Comparison of ENCODE assay signal across 8 cellular contexts in the genomic region with DNA sequence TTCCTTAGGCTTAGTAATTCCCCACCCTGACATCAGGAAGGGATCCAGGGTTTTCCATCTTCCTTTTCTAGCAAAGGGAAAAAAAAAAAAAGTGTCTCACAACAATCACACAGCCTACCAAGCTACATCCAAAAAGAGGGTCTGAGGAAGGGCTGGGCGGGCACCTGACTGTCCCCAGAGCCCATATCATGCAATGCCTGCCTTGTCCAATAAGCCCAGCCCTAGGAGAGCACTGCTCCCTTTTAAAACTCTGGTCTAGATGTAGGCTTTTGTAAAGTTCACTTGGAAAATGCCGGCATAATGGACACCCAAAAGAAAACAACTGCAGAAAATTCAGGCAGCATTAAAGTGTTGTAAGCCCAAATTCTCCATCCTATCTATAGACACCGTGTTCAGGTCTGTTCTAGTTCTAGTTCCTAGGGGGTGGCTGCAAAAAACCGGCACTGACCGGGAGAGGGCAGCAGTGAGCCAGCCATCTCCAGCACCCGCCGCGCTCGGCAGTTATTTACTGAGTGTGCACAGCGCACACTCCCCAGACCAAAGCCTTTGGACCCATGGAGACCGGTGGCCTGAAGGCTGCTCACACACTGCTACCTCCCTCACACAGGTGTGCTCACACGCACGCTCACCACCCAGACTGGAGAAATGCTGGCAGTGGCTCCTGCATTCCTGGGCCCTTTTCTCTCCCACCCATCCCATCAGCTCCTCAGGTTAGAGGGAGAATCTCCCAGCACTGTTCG. TPM values are rescaled to one million over a fixed set of nuclear protein-coding genes. Genes with fewer than 3 reads are reported as not detected.
DNase-seq lines count a peak whose midpoint lies in the region; ATAC-seq and TF ChIP-seq lines count a peak whose summit lies in the region.

No MANE protein-coding gene starts in this region.

- peak overlapping the region; percentile 20 for H3K4me3 Mint-ChIP-seq in activated CD4-positive, alpha-beta memory T cell treated with anti-CD3 and anti-CD28 coated beads for 36 hours

- H3K4me3 ChIP-seq in dorsolateral prefrontal cortex, result peak overlapping the region in 22 of 59 donors; percentile 6 to 39 (median 24)

- H3K4me1 Mint-ChIP-seq in activated CD4-positive, alpha-beta memory T cell treated with anti-CD3 and anti-CD28 coated beads for 36 hours (ENCODE audit: low read depth), result peaks cover 18% of the 10 kb centered on the region

- no peak overlapping the region for H3K27ac Mint-ChIP-seq in activated CD4-positive, alpha-beta memory T cell treated with anti-CD3 and anti-CD28 coated beads for 36 hours

- peak; percentile 79 to 98 (median 95) for TF ChIP-seq CTCF in dorsolateral prefrontal cortex (IDR thresholded peaks at IDR 0.05 in 54 of 56, conservative IDR thresholded peaks at IDR 0.05 in 2 of 56; ENCODE audit: low read depth in 1 of 56, partially characterized antibody in 56 of 56)

- H3K27me3 ChIP-seq in dorsolateral prefrontal cortex, result no peaks in the 10 kb centered on the region

- no peaks in the 10 kb centered on the region for H3K9me3 Mint-ChIP-seq in activated CD4-positive, alpha-beta memory T cell treated with anti-CD3 and anti-CD28 coated beads for 36 hours

- ATAC-seq in GM18867 (IDR thresholded peaks at IDR 0.05; ENCODE audit: unreplicated experiment) (peak; percentile 79), HG03439 (IDR thresholded peaks at IDR 0.05; ENCODE audit: unreplicated experiment) (peak; percentile 64)

- H3K36me3 Mint-ChIP-seq in activated CD4-positive, alpha-beta memory T cell treated with anti-CD3 and anti-CD28 coated beads for 36 hours, result no peaks in the 10 kb centered on the region

- POLR2A ChIA-PET in activated CD4-positive, alpha-beta memory T cell treated with anti-CD3 and anti-CD28 coated beads for 36 hours (lab: Charles Lee), result no interaction called here

- peaks cover 9% of the 10 kb centered on the region for H3K27me3 Mint-ChIP-seq in activated CD4-positive, alpha-beta memory T cell treated with anti-CD3 and anti-CD28 coated beads for 36 hours

- peak overlapping the region in 15 of 59 donors; percentile 2 to 75 (median 14) for H3K27ac ChIP-seq in dorsolateral prefrontal cortex

- DNase-seq in AG08396 (ENCODE audit: low spot score) (peak; percentile 68), NCI-H82 (lab: John Stamatoyannopoulos, UW) (peak; percentile 80), dorsolateral prefrontal cortex (peak; percentile 83 to 93 (median 88)), medulla oblongata (ENCODE audit: extremely low spot score) (peak; percentile 85)
- peak; percentile 88 for DNase-seq in activated CD4-positive, alpha-beta memory T cell treated with anti-CD3 and anti-CD28 coated beads for 36 hours
- DNase-seq in stimulated activated CD8-positive, alpha-beta memory T cell treated with anti-CD3 and anti-CD28 coated beads, Interleukin-12 subunit alpha, Interleukin-12 subunit beta, amount 100 ng/mL, for 4 hours (ENCODE audit: low read depth), result peak; percentile 52

- intact Hi-C loops in activated CD4-positive, alpha-beta memory T cell treated with anti-CD3 and anti-CD28 coated beads for 36 hours (cut with micrococcal nuclease), result loop anchor here (1.0 to 10.0 kb wide), 4 partner anchors 40 to 273 kb away; a partner anchor contains a TSS
- intact Hi-C loops in dorsolateral prefrontal cortex (cut with DNase I), result loop anchor here (1.0 to 10.0 kb wide), 5 partner anchors 70 to 610 kb away; a partner anchor contains a TSS

- CTCF ChIA-PET in activated CD4-positive, alpha-beta memory T cell treated with anti-CD3 and anti-CD28 coated beads for 36 hours (lab: Charles Lee), result interaction anchor here (0.7 to 3.4 kb wide), 5 partner anchors 10 to 1228 kb away, joined by 3 to 34 read pairs (median 5); no protein-coding TSS in a partner anchor

RNA-seq across cellular contexts. Expression of a gene that starts 48.7 kb away (rescaled TPM):
- total RNA-seq in activated CD4-positive, alpha-beta memory T cell treated with anti-CD3 and anti-CD28 coated beads for 36 hours, result 1 to 10 TPM in 1 of 2 experiments, under 1 TPM in 1; 0.62 to 1.3 TPM
- total RNA-seq in dorsolateral prefrontal cortex, result 100 to 1,000 TPM in 1 of 120 experiments, 10 to 100 TPM in 119; 28.4 to 104 (median 51.6) TPM

Comparison
In these comparisons a context has a peak if more than half of its experiments do, and no peak if none do; other contexts are left out.
1. RNA of a gene that starts 48.7 kb away (total RNA-seq): 28.4 to 104 TPM in dorsolateral prefrontal cortex; 0.62 to 1.3 TPM in activated CD4-positive, alpha-beta memory T cell treated with anti-CD3 and anti-CD28 coated beads for 36 hours; every median in the first group is over 10 times any median in the second.
2. Peak in every context shown above with its lines, with median percentiles within 50 percentile points of each other: DNase-seq.